In the genomic region with DNA sequence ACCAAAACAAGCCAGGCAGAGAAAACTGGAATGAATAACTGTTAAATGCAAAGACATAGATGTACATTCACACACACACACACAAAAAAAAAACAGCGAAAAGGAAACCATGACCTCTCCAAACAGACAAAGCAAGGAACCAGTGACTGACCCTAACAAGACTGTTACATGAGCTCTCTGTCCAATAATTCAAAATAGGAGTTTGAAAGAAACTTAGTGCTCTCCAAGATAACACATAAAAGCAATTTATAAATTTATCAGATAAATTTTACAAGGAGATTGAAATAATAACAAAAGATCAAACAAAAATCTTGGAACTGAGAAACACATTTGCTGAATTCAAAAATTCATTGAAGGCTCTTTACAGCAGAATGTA, we compare ENCODE assay signal across 25 cellular contexts.
"Had no signal": no experiment of that assay in that cellular context is flagged by ENCODE, and none has a peak within 500 bp of the region (broad histone marks: within the 10 kb centered on the region; RNA-seq: fewer than 3 reads in every experiment).

No MANE protein-coding gene starts in this region.

- H3K27me3 Mint-ChIP-seq: activated CD4-positive, alpha-beta memory T cell treated with anti-CD3 and anti-CD28 coated beads, Interleukin-2, amount 10 ng/mL, durations not matched to agents 7 days and 5 days; activated CD8-positive, alpha-beta memory T cell treated with anti-CD3 and anti-CD28 coated beads, Interleukin-2, amount 10 ng/mL, durations not matched to agents 7 days and 5 days; effector memory CD8-positive, alpha-beta T cell; stimulated activated memory B cell treated with anti-CD40 and anti-IgM and Interleukin-4, amounts not matched to agents 10 μg/mL and 1 μg/mL and 100 μg/mL, for 72 hours; T-helper 17 cell had no signal

- H3K4me1 Mint-ChIP-seq: activated CD4-positive, alpha-beta memory T cell treated with anti-CD3 and anti-CD28 coated beads, Interleukin-2, amount 10 ng/mL, durations not matched to agents 7 days and 5 days; activated CD4-positive, alpha-beta T cell treated with anti-CD3 and anti-CD28 coated beads, Interleukin-2, amount 10 ng/mL, durations not matched to agents 24 days and 14 days; activated CD8-positive, alpha-beta memory T cell treated with anti-CD3 and anti-CD28 coated beads, Interleukin-2, amount 10 ng/mL, durations not matched to agents 7 days and 5 days; nephron progenitor cell; stimulated activated memory B cell treated with anti-CD40 and anti-IgM and Interleukin-4, amounts not matched to agents 10 μg/mL and 1 μg/mL and 100 μg/mL, for 72 hours had no signal

- H3K4me3 Mint-ChIP-seq: activated CD4-positive, alpha-beta memory T cell treated with anti-CD3 and anti-CD28 coated beads, Interleukin-2, amount 10 ng/mL, durations not matched to agents 7 days and 5 days; activated CD4-positive, alpha-beta T cell treated with anti-CD3 and anti-CD28 coated beads, Interleukin-2, amount 10 ng/mL, durations not matched to agents 24 days and 14 days; activated CD8-positive, alpha-beta memory T cell treated with anti-CD3 and anti-CD28 coated beads, Interleukin-2, amount 10 ng/mL, durations not matched to agents 7 days and 5 days; effector memory CD8-positive, alpha-beta T cell; nephron progenitor cell; stimulated activated memory B cell treated with anti-CD40 and anti-IgM and Interleukin-4, amounts not matched to agents 10 μg/mL and 1 μg/mL and 100 μg/mL, for 72 hours had no signal

- FAIRE-seq: colon, small intestine had no signal

- H3K27me3 ChIP-seq: dorsolateral prefrontal cortex, heart right ventricle, stomach, suprapubic skin, transverse colon, vagina had no signal

- H3K27ac Mint-ChIP-seq: activated CD4-positive, alpha-beta memory T cell treated with anti-CD3 and anti-CD28 coated beads, Interleukin-2, amount 10 ng/mL, durations not matched to agents 7 days and 5 days; activated CD4-positive, alpha-beta T cell treated with anti-CD3 and anti-CD28 coated beads, Interleukin-2, amount 10 ng/mL, durations not matched to agents 24 days and 14 days; activated CD8-positive, alpha-beta memory T cell treated with anti-CD3 and anti-CD28 coated beads, Interleukin-2, amount 10 ng/mL, durations not matched to agents 7 days and 5 days; effector memory CD8-positive, alpha-beta T cell; nephron progenitor cell; stimulated activated memory B cell treated with anti-CD40 and anti-IgM and Interleukin-4, amounts not matched to agents 10 μg/mL and 1 μg/mL and 100 μg/mL, for 72 hours; T-helper 17 cell had no signal

- ATAC-seq: activated CD8-positive, alpha-beta memory T cell treated with anti-CD3 and anti-CD28 coated beads, Interleukin-2, amount 10 ng/mL, durations not matched to agents 7 days and 5 days; effector memory CD8-positive, alpha-beta T cell; heart right ventricle; left cardiac atrium; sciatic nerve; stimulated activated memory B cell treated with anti-CD40 and anti-IgM and Interleukin-4, amounts not matched to agents 10 μg/mL and 1 μg/mL and 100 μg/mL, for 72 hours; T-helper 17 cell had no signal

- H3K27ac ChIP-seq: dorsolateral prefrontal cortex, heart right ventricle, stomach, suprapubic skin, transverse colon, vagina had no signal

- DNase-seq: activated CD4-positive, alpha-beta memory T cell treated with anti-CD3 and anti-CD28 coated beads, Interleukin-2, amount 10 ng/mL, durations not matched to agents 7 days and 5 days; activated CD4-positive, alpha-beta T cell treated with anti-CD3 and anti-CD28 coated beads, Interleukin-2, amount 10 ng/mL, durations not matched to agents 24 days and 14 days; activated CD8-positive, alpha-beta memory T cell treated with anti-CD3 and anti-CD28 coated beads, Interleukin-2, amount 10 ng/mL, durations not matched to agents 7 days and 5 days; activated effector memory CD4-positive, alpha-beta T cell treated with anti-CD3 and anti-CD28 coated beads, Interleukin-2, amount 50 U/mL, for 16 hours; activated naive CD4-positive, alpha-beta T cell treated with anti-CD3 and anti-CD28 coated beads, Interleukin-2, amount 50 U/mL, for 16 hours; activated T-cell treated with anti-CD3 and anti-CD28 coated beads for 4 hours; aorta; central memory CD4-positive, alpha-beta T cell; dorsolateral prefrontal cortex; effector memory CD8-positive, alpha-beta T cell; heart right ventricle; islet precursor cell; left cardiac atrium; nephron progenitor cell; occipital lobe; posterior cingulate gyrus; small intestine; stomach; T-helper 17 cell; transverse colon had no signal

- H3K36me3 ChIP-seq: heart right ventricle, stomach, suprapubic skin, transverse colon, vagina had no signal

- H3K9me3 ChIP-seq: suprapubic skin, vagina had no signal

- H3K4me3 ChIP-seq: dorsolateral prefrontal cortex, heart right ventricle, stomach, suprapubic skin, transverse colon, vagina had no signal

- H3K36me3 Mint-ChIP-seq: activated CD8-positive, alpha-beta memory T cell treated with anti-CD3 and anti-CD28 coated beads, Interleukin-2, amount 10 ng/mL, durations not matched to agents 7 days and 5 days; stimulated activated memory B cell treated with anti-CD40 and anti-IgM and Interleukin-4, amounts not matched to agents 10 μg/mL and 1 μg/mL and 100 μg/mL, for 72 hours had no signal

- H3K4me1 ChIP-seq: heart right ventricle, stomach, suprapubic skin, transverse colon, vagina had no signal

- H3K9me3 Mint-ChIP-seq: activated CD4-positive, alpha-beta T cell treated with anti-CD3 and anti-CD28 coated beads, Interleukin-2, amount 10 ng/mL, durations not matched to agents 24 days and 14 days had no signal
